ENCODE assay signal across 20 cellular contexts in genomic region chr4:99473131-99473530, GRCh38. TPM values are rescaled to one million over a fixed set of nuclear protein-coding genes. Genes with fewer than 3 reads are reported as not detected.
"Had no signal": no experiment of that assay in that cellular context is flagged by ENCODE, and none has a peak within 500 bp of the region (broad histone marks: within the 10 kb centered on the region; RNA-seq: fewer than 3 reads in every experiment).

No MANE protein-coding gene starts in this region.

- H3K27me3 ChIP-seq: breast epithelium, ovary, testis had no signal

- ATAC-seq: activated T-helper 17 cell treated with anti-CD3 and anti-CD28 coated beads, Interleukin-2, amount 50 U/mL, for 72 hours; left lobe of liver; T-helper 17 cell had no signal

- H3K9me3 ChIP-seq: breast epithelium, ovary, testis had no signal

- H3K4me1 ChIP-seq: breast epithelium, testis had no signal

- H3K4me3 ChIP-seq: breast epithelium, ovary, testis had no signal

- H3K27ac ChIP-seq: breast epithelium, ovary, testis had no signal

- FAIRE-seq: urothelium cell line had no signal

- H3K27me3 Mint-ChIP-seq: activated CD4-positive, alpha-beta T cell treated with anti-CD3 and anti-CD28 coated beads, Interleukin-2, amount 10 ng/mL, durations not matched to agents 7 days and 5 days; activated naive CD4-positive, alpha-beta T cell treated with anti-CD3 and anti-CD28 coated beads, Interleukin-2, amount 10 ng/mL, durations not matched to agents 7 days and 5 days; stimulated activated naive CD8-positive, alpha-beta T cell treated with anti-CD3 and anti-CD28 coated beads, Interleukin-15, Interleukin-2, amounts not matched to agents 100 ng/mL and 50 ng/mL, for 24 hours had no signal

- H3K36me3 Mint-ChIP-seq: activated naive CD4-positive, alpha-beta T cell treated with anti-CD3 and anti-CD28 coated beads, Interleukin-2, amount 10 ng/mL, durations not matched to agents 7 days and 5 days; memory B cell had no signal

- H3K4me1 Mint-ChIP-seq: activated B cell treated with CpG ODN at 0.5 μM for 24 hours; activated CD4-positive, alpha-beta T cell treated with anti-CD3 and anti-CD28 coated beads, Interleukin-2, amount 10 ng/mL, durations not matched to agents 7 days and 5 days; activated naive CD4-positive, alpha-beta T cell treated with anti-CD3 and anti-CD28 coated beads, Interleukin-2, amount 10 ng/mL, durations not matched to agents 7 days and 5 days; activated T-helper 17 cell treated with anti-CD3 and anti-CD28 coated beads, Interleukin-2, amount 50 U/mL, for 72 hours; memory B cell had no signal

- H3K4me3 Mint-ChIP-seq: activated B cell treated with CpG ODN at 0.5 μM for 24 hours; activated CD4-positive, alpha-beta T cell treated with anti-CD3 and anti-CD28 coated beads, Interleukin-2, amount 10 ng/mL, durations not matched to agents 7 days and 5 days; activated naive CD4-positive, alpha-beta T cell treated with anti-CD3 and anti-CD28 coated beads, Interleukin-2, amount 10 ng/mL, durations not matched to agents 7 days and 5 days; activated T-helper 17 cell treated with anti-CD3 and anti-CD28 coated beads, Interleukin-2, amount 50 U/mL, for 72 hours; memory B cell; neural crest cell; stimulated activated naive CD8-positive, alpha-beta T cell treated with anti-CD3 and anti-CD28 coated beads, Interleukin-15, Interleukin-2, amounts not matched to agents 100 ng/mL and 50 ng/mL, for 24 hours; T-helper 17 cell had no signal

- H3K27ac Mint-ChIP-seq: activated B cell treated with CpG ODN at 0.5 μM for 24 hours; activated CD4-positive, alpha-beta T cell treated with anti-CD3 and anti-CD28 coated beads, Interleukin-2, amount 10 ng/mL, durations not matched to agents 7 days and 5 days; activated naive CD4-positive, alpha-beta T cell treated with anti-CD3 and anti-CD28 coated beads, Interleukin-2, amount 10 ng/mL, durations not matched to agents 7 days and 5 days; activated T-helper 17 cell treated with anti-CD3 and anti-CD28 coated beads, Interleukin-2, amount 50 U/mL, for 72 hours; memory B cell; stimulated activated naive CD8-positive, alpha-beta T cell treated with anti-CD3 and anti-CD28 coated beads, Interleukin-15, Interleukin-2, amounts not matched to agents 100 ng/mL and 50 ng/mL, for 24 hours; T-helper 17 cell had no signal

- DNase-seq: activated B cell treated with CpG ODN at 0.5 μM for 24 hours; activated CD4-positive, alpha-beta T cell treated with anti-CD3 and anti-CD28 coated beads, Interleukin-2, amount 10 ng/mL, durations not matched to agents 7 days and 5 days; activated CD8-positive, alpha-beta memory T cell treated with anti-CD3 and anti-CD28 coated beads for 24 hours; activated naive CD4-positive, alpha-beta T cell treated with anti-CD3 and anti-CD28 coated beads, Interleukin-2, amount 10 ng/mL, durations not matched to agents 7 days and 5 days; hypothalamus; ovary; stimulated activated CD4-positive, alpha-beta T cell treated with anti-CD3 and anti-CD28 coated beads, Interleukin-15, amount 100 ng/mL, for 24 hours; stimulated activated CD4-positive, alpha-beta T cell treated with anti-CD3 and anti-CD28 coated beads, Interleukin-4, amount 100 ng/mL, for 24 hours; T-helper 17 cell; testis had no signal

- H3K36me3 ChIP-seq: breast epithelium, ovary had no signal

- H3K9me3 Mint-ChIP-seq: activated B cell treated with CpG ODN at 0.5 μM for 24 hours; activated CD4-positive, alpha-beta T cell treated with anti-CD3 and anti-CD28 coated beads, Interleukin-2, amount 10 ng/mL, durations not matched to agents 7 days and 5 days; activated naive CD4-positive, alpha-beta T cell treated with anti-CD3 and anti-CD28 coated beads, Interleukin-2, amount 10 ng/mL, durations not matched to agents 7 days and 5 days; activated T-helper 17 cell treated with anti-CD3 and anti-CD28 coated beads, Interleukin-2, amount 50 U/mL, for 72 hours; memory B cell; stimulated activated naive CD8-positive, alpha-beta T cell treated with anti-CD3 and anti-CD28 coated beads, Interleukin-15, Interleukin-2, amounts not matched to agents 100 ng/mL and 50 ng/mL, for 24 hours had no signal

RNA-seq across cellular contexts. Expression of gene C4orf17, which starts 37.7 kb away (rescaled TPM):
- total RNA-seq: activated B cell treated with CpG ODN at 0.5 μM for 24 hours; activated CD4-positive, alpha-beta T cell treated with anti-CD3 and anti-CD28 coated beads, Interleukin-2, amount 10 ng/mL, durations not matched to agents 7 days and 5 days; activated T-helper 17 cell treated with anti-CD3 and anti-CD28 coated beads, Interleukin-2, amount 50 U/mL, for 72 hours; breast epithelium; glomerular endothelial cell; left lobe of liver; neural crest cell; ovary; skeletal muscle tissue; T-helper 17 cell had no signal
- polyA plus RNA-seq: adipose tissue, ovary had no signal

RNA-seq across cellular contexts. Expression of gene ADH7, which starts 38.0 kb away (rescaled TPM):
- total RNA-seq: activated B cell treated with CpG ODN at 0.5 μM for 24 hours; activated CD4-positive, alpha-beta T cell treated with anti-CD3 and anti-CD28 coated beads, Interleukin-2, amount 10 ng/mL, durations not matched to agents 7 days and 5 days; activated T-helper 17 cell treated with anti-CD3 and anti-CD28 coated beads, Interleukin-2, amount 50 U/mL, for 72 hours; breast epithelium; glomerular endothelial cell; left lobe of liver; neural crest cell; ovary; skeletal muscle tissue; T-helper 17 cell; testis had no signal
- polyA plus RNA-seq: ovary had no signal
